27 cellular contexts compared by ENCODE assay signal in the genomic region with DNA sequence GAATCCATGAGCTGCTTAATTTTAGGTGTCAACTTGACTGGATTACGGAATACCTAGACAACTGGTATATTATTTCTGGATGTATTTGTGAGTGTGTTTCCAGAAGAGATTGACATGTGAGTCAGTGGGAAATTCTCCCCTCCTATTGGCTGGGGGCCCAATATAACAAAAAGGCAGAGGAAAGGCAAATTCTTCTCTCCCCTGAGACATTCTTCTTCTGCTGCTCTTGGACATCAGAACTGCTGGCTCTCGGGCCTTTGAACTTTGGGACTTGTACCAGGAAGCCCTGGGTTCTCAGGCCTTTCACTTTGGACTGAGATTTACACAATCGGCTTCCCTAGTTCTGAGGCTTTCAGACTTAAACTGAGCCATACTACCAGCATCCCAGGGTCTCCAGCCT. TPM values are rescaled to one million over a fixed set of nuclear protein-coding genes. Genes with fewer than 3 reads are reported as not detected.
A peak's percentile ranks its signal among the peaks of the same experiment; 100 is the strongest.
DNase-seq lines count a peak whose midpoint lies in the region; ATAC-seq, FAIRE-seq and TF ChIP-seq lines count a peak whose summit lies in the region.
"Had no signal": no experiment of that assay in that cellular context is flagged by ENCODE, and none has a peak within 500 bp of the region (broad histone marks: within the 10 kb centered on the region; RNA-seq: fewer than 3 reads in every experiment).

No MANE protein-coding gene starts in this region.

- H3K14ac ChIP-seq in mesenchymal stem cell (ENCODE audit: low read length in 2 of 2): no peak overlapping the region

- H3K4me1 ChIP-seq in right cardiac atrium (ENCODE audit: control insufficient read depth, insufficient read depth, low read length) (no peaks in the 10 kb centered on the region), right atrium auricular region (peaks cover 0 to 17% of the 10 kb centered on the region in 2 donors), endothelial cell of umbilical vein (ENCODE audit: control insufficient read depth, extremely low read depth, insufficient read depth, low read length) (peaks cover 6% of the 10 kb centered on the region), mesenchymal stem cell (ENCODE audit: control insufficient read depth, insufficient read depth, low read depth, low read length) (no peaks in the 10 kb centered on the region), aorta (ENCODE audit: control insufficient read depth in 1 of 2, insufficient read depth in 2 of 2, low read length in 2 of 2) (no peaks in the 10 kb centered on the region)
- H3K4me1 ChIP-seq: A549, BLaER1, SJSA1 had no signal

- H2BK5ac ChIP-seq in mesenchymal stem cell (ENCODE audit: low read depth, low read length, poor library complexity, severe bottlenecking): no peak overlapping the region

- no peaks in the 10 kb centered on the region for H3K9me1 ChIP-seq in endothelial cell of umbilical vein (replicated peaks; ENCODE audit: control insufficient read depth, extremely low read depth, insufficient read depth, low read length)

- BruUV-seq in endothelial cell of umbilical vein (replicated peaks; lab: Mats Ljungman, UMichigan): no TSS peak

- no peak overlapping the region for H2AFZ ChIP-seq in endothelial cell of umbilical vein (ENCODE audit: low read depth, low read length)
- H2AFZ ChIP-seq in mesenchymal stem cell (ENCODE audit: low read depth, low read length): no peak overlapping the region

- WGBS in right cardiac atrium: 72% methylated on average over 3 of the region's 3 CpGs
- WGBS in mesenchymal stem cell: 97% methylated on average over 3 of the region's 3 CpGs
- 3 to 4% methylated on average over 3 of the region's 3 CpGs for WGBS in aorta, 2 donors

- no peak overlapping the region for H2BK12ac ChIP-seq in mesenchymal stem cell (ENCODE audit: low read length in 2 of 2)

- H3K27me3 ChIP-seq in right cardiac atrium (ENCODE audit: control insufficient read depth, insufficient read depth) (no peaks in the 10 kb centered on the region), right atrium auricular region (no peaks in the 10 kb centered on the region), endothelial cell of umbilical vein (ENCODE audit: control insufficient read depth in 2 of 2, insufficient read depth in 2 of 2, low read length in 2 of 2) (no peaks in the 10 kb centered on the region), mesenchymal stem cell (ENCODE audit: control insufficient read depth in 1 of 2, insufficient read depth in 1 of 2, low read length in 2 of 2) (no peaks in the 10 kb centered on the region), aorta (ENCODE audit: control insufficient read depth in 1 of 2, insufficient read depth in 2 of 2, low read length in 1 of 2) (no peaks in the 10 kb centered on the region)
- H3K27me3 ChIP-seq: BLaER1, SJSA1 had no signal

- TF ChIP-seq POLR2A in endothelial cell of umbilical vein (IDR thresholded peaks at IDR 0.05; ENCODE audit: low read depth, low read length): no peak

- H3K23ac ChIP-seq in mesenchymal stem cell (ENCODE audit: low read length in 2 of 2): no peak overlapping the region

- H3K79me2 ChIP-seq in endothelial cell of umbilical vein (ENCODE audit: control insufficient read depth, insufficient read depth, low read length): no peaks in the 10 kb centered on the region

- no peak overlapping the region for H2BK15ac ChIP-seq in mesenchymal stem cell (ENCODE audit: low read depth, poor library complexity, severe bottlenecking)

- H3K27ac ChIP-seq in right cardiac atrium (ENCODE audit: low read length): no peak overlapping the region
- H3K27ac ChIP-seq in right atrium auricular region: peak overlapping the region in 1 of 2 donors; percentile 7
- H3K27ac ChIP-seq in endothelial cell of umbilical vein (ENCODE audit: insufficient read depth, low read depth, low read length): no peak overlapping the region
- H3K27ac ChIP-seq in mesenchymal stem cell (ENCODE audit: low read length, poor library complexity, severe bottlenecking): no peak overlapping the region
- H3K27ac ChIP-seq in aorta (ENCODE audit: low read depth in 1 of 2, low read length in 2 of 2): peak overlapping the region; percentile 7 to 71
- H3K27ac ChIP-seq in substantia nigra (ENCODE audit: low read depth, low read length, poor library complexity, severe bottlenecking): no peak overlapping the region
- H3K27ac ChIP-seq: A549, BLaER1, SJSA1 had no signal

- H3K9me3 ChIP-seq in right cardiac atrium (ENCODE audit: control insufficient read depth, low read length): no peaks in the 10 kb centered on the region
- no peaks in the 10 kb centered on the region for H3K9me3 ChIP-seq in right atrium auricular region
- H3K9me3 ChIP-seq in endothelial cell of umbilical vein (replicated peaks; ENCODE audit: control insufficient read depth, insufficient read depth, low read length): no peaks in the 10 kb centered on the region
- no peaks in the 10 kb centered on the region for H3K9me3 ChIP-seq in mesenchymal stem cell (ENCODE audit: control insufficient read depth, low read length)
- no peaks in the 10 kb centered on the region for H3K9me3 ChIP-seq in aorta (ENCODE audit: control insufficient read depth, low read length)
- H3K9me3 ChIP-seq: A549 had no signal

- intact Hi-C loops in right cardiac atrium (cut with DNase I) (no loop called here), endothelial cell of umbilical vein (cut with micrococcal nuclease) (no loop called here), aorta (cut with DNase I) (no loop called here)

- H3K9ac ChIP-seq in endothelial cell of umbilical vein (replicated peaks; ENCODE audit: extremely low read depth, insufficient read depth, low read length): no peak overlapping the region
- peak overlapping the region; percentile 12 for H3K9ac ChIP-seq in mesenchymal stem cell (ENCODE audit: low read length)
- H3K9ac ChIP-seq: BLaER1 had no signal

- no peak overlapping the region for H4K91ac ChIP-seq in mesenchymal stem cell (ENCODE audit: low read length)

- no peak overlapping the region for H3K18ac ChIP-seq in mesenchymal stem cell (ENCODE audit: low read depth in 1 of 2, low read length in 2 of 2)

- no peaks in the 10 kb centered on the region for H4K20me1 ChIP-seq in endothelial cell of umbilical vein (replicated peaks; ENCODE audit: control insufficient read depth, extremely low read depth, insufficient read depth, low read length)
- H4K20me1 ChIP-seq: BLaER1 had no signal

- H3K36me3 ChIP-seq in right atrium auricular region: peaks cover 12% of the 10 kb centered on the region
- peaks cover 0 to 12% of the 10 kb centered on the region in 2 experiments for H3K36me3 ChIP-seq in endothelial cell of umbilical vein (ENCODE audit: control insufficient read depth in 2 of 2, extremely low read depth in 1 of 2, insufficient read depth in 2 of 2, low read length in 2 of 2)
- peaks cover 25 to 39% of the 10 kb centered on the region in 2 experiments for H3K36me3 ChIP-seq in mesenchymal stem cell (ENCODE audit: control insufficient read depth in 1 of 2, insufficient read depth in 2 of 2, low read depth in 1 of 2, low read length in 2 of 2)
- H3K36me3 ChIP-seq in aorta (ENCODE audit: control insufficient read depth in 1 of 2, insufficient read depth in 2 of 2, low read length in 1 of 2): no peaks in the 10 kb centered on the region

- no peak overlapping the region for H3K4ac ChIP-seq in mesenchymal stem cell (ENCODE audit: low read depth in 1 of 2, low read length in 2 of 2)

- peak; percentile 46 for FAIRE-seq in endothelial cell of umbilical vein (lab: Jason Lieb, UNC)
- FAIRE-seq: A549, endometrium, kidney, TTC549, urothelium cell line had no signal

- H3K4me2 ChIP-seq in endothelial cell of umbilical vein (ENCODE audit: insufficient read depth, low read length): no peak overlapping the region
- H3K4me2 ChIP-seq in mesenchymal stem cell (ENCODE audit: low read length, poor library complexity, severe bottlenecking): no peak overlapping the region
- H3K4me2 ChIP-seq: A549, BLaER1 had no signal

- no peak overlapping the region for H4K8ac ChIP-seq in mesenchymal stem cell (ENCODE audit: low read length)

- no peak overlapping the region for H2BK120ac ChIP-seq in mesenchymal stem cell (ENCODE audit: low read depth, low read length)

- H2AK5ac ChIP-seq in mesenchymal stem cell (ENCODE audit: low read length, severe bottlenecking): no peak overlapping the region

- dilution Hi-C loops in endothelial cell of umbilical vein (cut with MboI; ENCODE audit: extremely low pct_ligation_motif_present, low sequenced_read_pairs): no loop called here

- H3K4me3 ChIP-seq in right cardiac atrium (ENCODE audit: low read length): no peak overlapping the region
- H3K4me3 ChIP-seq in right atrium auricular region: no peak overlapping the region
- no peak overlapping the region for H3K4me3 ChIP-seq in endothelial cell of umbilical vein (replicated peaks in 1 of 3; ENCODE audit: insufficient read depth in 1 of 3, low read depth in 1 of 3, low read length in 3 of 3)
- H3K4me3 ChIP-seq in mesenchymal stem cell (ENCODE audit: insufficient read depth in 1 of 2, low read depth in 1 of 2, low read length in 2 of 2): no peak overlapping the region
- no peak overlapping the region for H3K4me3 ChIP-seq in aorta (ENCODE audit: low read length in 2 of 2)
- H3K4me3 ChIP-seq: A549, BLaER1, SJSA1 had no signal

- CTCF ChIA-PET in endothelial cell of umbilical vein (lab: Charles Lee): interaction anchor here (0.8 kb wide), 1 partner anchor 22 kb away, joined by 3 read pairs; no protein-coding TSS in a partner anchor

- ATAC-seq in right cardiac atrium (peak; percentile 26 to 81), aorta (ENCODE audit: low FRiP score) (no peak)
- ATAC-seq: A549; activated T-cell treated with anti-CD3 and anti-CD28 coated beads, Interleukin-2, amount 50 U/mL, for 72 hours had no signal

- DNase-seq in right cardiac atrium: peak in 1 of 3 donors; percentile 44
- DNase-seq in right atrium auricular region (ENCODE audit: low spot score): no peak
- peak; percentile 65 for DNase-seq in endothelial cell of umbilical vein (ENCODE audit: low read depth, low spot score)
- no peak for DNase-seq in mesenchymal stem cell
- DNase-seq in aorta: peak in 1 of 2 donors; percentile 59
- no peak for DNase-seq in NCI-H510A (lab: John Stamatoyannopoulos, UW)
- no peak for DNase-seq in substantia nigra (lab: John Stamatoyannopoulos, UW)
- no peak for DNase-seq in GF-D8 (lab: John Stamatoyannopoulos, UW)
- DNase-seq: activated CD8-positive, alpha-beta memory T cell treated with anti-CD3 and anti-CD28 coated beads for 24 hours; activated naive CD4-positive, alpha-beta T cell treated with anti-CD3 and anti-CD28 coated beads, Interleukin-2, amount 50 U/mL, for 16 hours; activated T-cell treated with anti-CD3 and anti-CD28 coated beads, Interleukin-2, amount 50 U/mL, for 72 hours; anterior cingulate cortex; COR-L47; DMS79 treated with DMSO at 0.1 percent for 48 hours; foreskin melanocyte; kidney; NCI-H1417; NCI-H510A treated with DMSO at 0.1 percent for 48 hours; nucleus accumbens; stimulated activated CD4-positive, alpha-beta T cell treated with anti-CD3 and anti-CD28 coated beads, Interleukin-15, amount 100 ng/mL, for 24 hours; T-helper 1 cell had no signal

- TF ChIP-seq CTCF in right atrium auricular region (IDR thresholded peaks at IDR 0.05) (no peak), endothelial cell of umbilical vein (IDR thresholded peaks at IDR 0.05; ENCODE audit: extremely low read depth in 1 of 2, insufficient read depth in 1 of 2, low read depth in 1 of 2, low read length in 2 of 2) (no peak)

- POLR2A ChIA-PET in endothelial cell of umbilical vein (lab: Charles Lee): no interaction called here

- H3K79me1 ChIP-seq in mesenchymal stem cell (replicated peaks; ENCODE audit: low read length, poor library complexity, severe bottlenecking): peaks cover 4% of the 10 kb centered on the region

RNA-seq across cellular contexts. Expression of gene BTN3A3, which starts 7.7 kb away (rescaled TPM):
- 10 to 100 TPM in 2 of 4 donors, 1 to 10 TPM in 2; 6.1 to 13.6 (median 9.1) TPM for total RNA-seq in right cardiac atrium
- polyA plus RNA-seq in right cardiac atrium: 6.1 TPM
- 1 to 10 TPM; 5.6 to 8.7 TPM for total RNA-seq in right atrium auricular region
- 7.5 and 10.9 TPM in 2 replicates for total RNA-seq in endothelial cell of umbilical vein
- polyA plus RNA-seq in endothelial cell of umbilical vein: 5.9 and 8.1 TPM in 2 replicates
- 8.5 and 9.0 TPM in 2 replicates for polyA plus RNA-seq in endothelial cell of umbilical vein (2011; cell fraction: cytosol; rRNA removed)
- polyA plus RNA-seq in endothelial cell of umbilical vein (2011; cell fraction: nucleus; rRNA removed): 29.1 and 32.3 TPM in 2 replicates
- 9.6 and 11.4 TPM in 2 replicates for polyA plus RNA-seq in endothelial cell of umbilical vein (2012)
- polyA minus RNA-seq in endothelial cell of umbilical vein: 15.9 and 27.7 TPM in 2 replicates
- polyA minus RNA-seq in endothelial cell of umbilical vein (2011; cell fraction: cytosol; rRNA and poly(A)+ RNA removed): 8.6 TPM
- 11.5 and 12.1 TPM in 2 replicates for polyA minus RNA-seq in endothelial cell of umbilical vein (2011; cell fraction: nucleus; rRNA and poly(A)+ RNA removed)
- 14.3 TPM for polyA plus RNA-seq in mesenchymal stem cell (2013, experiment 1 of 2)
- polyA plus RNA-seq in mesenchymal stem cell (2013, experiment 2 of 2): 15.1 TPM
- 10 to 100 TPM; 12.8 to 45.1 TPM for total RNA-seq in aorta
- 1 to 10 TPM; 3.1 to 9.7 TPM for polyA plus RNA-seq in aorta

RNA-seq across cellular contexts. Expression of gene BTN2A1, which starts 25.1 kb away (rescaled TPM):
- total RNA-seq in right cardiac atrium: 10 to 100 TPM; 17.1 to 26.3 (median 21.1) TPM
- 10.9 TPM for polyA plus RNA-seq in right cardiac atrium
- 10 to 100 TPM in 1 of 2 donors, 1 to 10 TPM in 1; 7.6 to 13.9 TPM for total RNA-seq in right atrium auricular region
- 23.4 and 25.1 TPM in 2 replicates for total RNA-seq in endothelial cell of umbilical vein
- 26.3 and 31.9 TPM in 2 replicates for polyA plus RNA-seq in endothelial cell of umbilical vein
- polyA plus RNA-seq in endothelial cell of umbilical vein (2011; cell fraction: cytosol; rRNA removed): 29.5 and 32.1 TPM in 2 replicates
- 62.1 and 68.7 TPM in 2 replicates for polyA plus RNA-seq in endothelial cell of umbilical vein (2011; cell fraction: nucleus; rRNA removed)
- polyA plus RNA-seq in endothelial cell of umbilical vein (2012): 21.3 and 25.6 TPM in 2 replicates
- polyA minus RNA-seq in endothelial cell of umbilical vein: 29.3 and 39.5 TPM in 2 replicates
- polyA minus RNA-seq in endothelial cell of umbilical vein (2011; cell fraction: cytosol; rRNA and poly(A)+ RNA removed): 3.9 TPM
- 18.5 and 20.2 TPM in 2 replicates for polyA minus RNA-seq in endothelial cell of umbilical vein (2011; cell fraction: nucleus; rRNA and poly(A)+ RNA removed)
- 25.5 TPM for polyA plus RNA-seq in mesenchymal stem cell (2013, experiment 1 of 2)
- 25.8 TPM for polyA plus RNA-seq in mesenchymal stem cell (2013, experiment 2 of 2)
- 10 to 100 TPM; 37.6 to 41.6 TPM for total RNA-seq in aorta
- 10 to 100 TPM; 14.1 to 40.4 TPM for polyA plus RNA-seq in aorta

RNA-seq across cellular contexts. Expression of gene BTN3A1, which starts 30.5 kb away (rescaled TPM):
- total RNA-seq in right cardiac atrium: 10 to 100 TPM in 3 of 4 donors, 1 to 10 TPM in 1; 6.8 to 11.2 (median 10.7) TPM
- 4.4 TPM for polyA plus RNA-seq in right cardiac atrium
- total RNA-seq in right atrium auricular region: 1 to 10 TPM; 3.6 to 6.6 TPM
- total RNA-seq in endothelial cell of umbilical vein: 9.0 and 12.1 TPM in 2 replicates
- polyA plus RNA-seq in endothelial cell of umbilical vein: 6.8 and 7.6 TPM in 2 replicates
- 7.5 and 7.8 TPM in 2 replicates for polyA plus RNA-seq in endothelial cell of umbilical vein (2011; cell fraction: cytosol; rRNA removed)
- polyA plus RNA-seq in endothelial cell of umbilical vein (2011; cell fraction: nucleus; rRNA removed): 33.7 and 33.9 TPM in 2 replicates
- polyA plus RNA-seq in endothelial cell of umbilical vein (2012): 8.8 and 10.9 TPM in 2 replicates
- polyA minus RNA-seq in endothelial cell of umbilical vein: 26.7 and 31.1 TPM in 2 replicates
- 4.3 TPM for polyA minus RNA-seq in endothelial cell of umbilical vein (2011; cell fraction: cytosol; rRNA and poly(A)+ RNA removed)
- 6.7 and 9.7 TPM in 2 replicates for polyA minus RNA-seq in endothelial cell of umbilical vein (2011; cell fraction: nucleus; rRNA and poly(A)+ RNA removed)
- 17.7 TPM for polyA plus RNA-seq in mesenchymal stem cell (2013, experiment 1 of 2)
- 18.2 TPM for polyA plus RNA-seq in mesenchymal stem cell (2013, experiment 2 of 2)
- total RNA-seq in aorta: 10 to 100 TPM; 12.0 to 40.7 TPM
- polyA plus RNA-seq in aorta: 10 to 100 TPM in 1 of 2 donors, 1 to 10 TPM in 1; 3.5 to 11.8 TPM

RNA-seq across cellular contexts. Expression of gene BTN2A2, which starts 49.7 kb away (rescaled TPM):
- 10 to 100 TPM in 1 of 4 donors, 1 to 10 TPM in 3; 5.5 to 10.3 (median 7.8) TPM for total RNA-seq in right cardiac atrium
- polyA plus RNA-seq in right cardiac atrium: 4.7 TPM
- 1 to 10 TPM; 2.6 to 4.4 TPM for total RNA-seq in right atrium auricular region
- total RNA-seq in endothelial cell of umbilical vein: 13.2 and 18.4 TPM in 2 replicates
- 13.4 and 15.3 TPM in 2 replicates for polyA plus RNA-seq in endothelial cell of umbilical vein
- 12.6 and 12.7 TPM in 2 replicates for polyA plus RNA-seq in endothelial cell of umbilical vein (2011; cell fraction: cytosol; rRNA removed)
- polyA plus RNA-seq in endothelial cell of umbilical vein (2011; cell fraction: nucleus; rRNA removed): 44.7 and 51.3 TPM in 2 replicates
- 13.8 TPM in 2 replicates for polyA plus RNA-seq in endothelial cell of umbilical vein (2012)
- 37.5 and 40.9 TPM in 2 replicates for polyA minus RNA-seq in endothelial cell of umbilical vein
- polyA minus RNA-seq in endothelial cell of umbilical vein (2011; cell fraction: cytosol; rRNA and poly(A)+ RNA removed): not detected
- polyA minus RNA-seq in endothelial cell of umbilical vein (2011; cell fraction: nucleus; rRNA and poly(A)+ RNA removed): 32.4 and 37.7 TPM in 2 replicates
- polyA plus RNA-seq in mesenchymal stem cell (2013, experiment 1 of 2): 14.4 TPM
- 13.8 TPM for polyA plus RNA-seq in mesenchymal stem cell (2013, experiment 2 of 2)
- total RNA-seq in aorta: 10 to 100 TPM; 15.7 to 22.3 TPM
- 10 to 100 TPM in 1 of 2 donors, 1 to 10 TPM in 1; 3.9 to 13.4 TPM for polyA plus RNA-seq in aorta

Comparison
In these comparisons a context has a peak if more than half of its experiments do, and no peak if none do; other contexts are left out.
1. H3K27ac ChIP-seq: peak in aorta (2 of 2); none in right cardiac atrium (single experiment), endothelial cell of umbilical vein (single experiment), mesenchymal stem cell (single experiment) and substantia nigra (single experiment).